Comparison of ENCODE assay signal across 11 cellular contexts in the genomic region with DNA sequence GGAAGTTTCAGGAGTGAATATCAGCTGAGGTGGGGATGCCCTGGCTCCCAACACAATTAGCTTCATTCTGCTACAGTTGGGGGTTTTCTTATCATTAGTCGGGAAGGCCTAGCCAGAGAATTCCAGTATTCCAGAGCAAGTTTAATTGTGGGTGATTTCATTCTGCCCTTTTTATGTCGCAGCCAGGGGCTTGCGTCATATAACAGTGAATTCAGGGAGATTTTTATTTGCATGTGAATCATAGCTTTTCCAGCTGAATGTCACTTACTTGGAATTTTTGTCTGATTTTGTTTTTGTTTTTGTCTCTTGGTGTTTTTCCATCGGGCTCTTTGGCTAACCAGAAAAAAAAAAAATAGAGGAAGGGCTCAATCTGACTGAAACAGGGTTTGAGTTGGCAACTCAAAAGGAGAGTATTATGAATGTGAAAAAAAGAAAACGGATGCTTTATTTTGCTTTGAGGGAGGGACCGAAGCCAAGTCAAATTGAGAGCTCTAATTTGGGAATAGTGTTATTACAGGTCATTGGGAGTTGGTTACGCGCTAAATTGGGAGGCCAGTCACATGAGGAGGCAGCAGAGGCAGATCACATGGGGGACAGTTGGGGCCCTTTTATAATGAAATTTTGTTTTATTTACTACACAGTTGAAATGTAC.
DNase-seq lines count a peak whose midpoint lies in the region; ATAC-seq, FAIRE-seq and TF ChIP-seq lines count a peak whose summit lies in the region.
"Had no signal": no experiment of that assay in that cellular context is flagged by ENCODE, and none has a peak within 500 bp of the region (broad histone marks: within the 10 kb centered on the region; RNA-seq: fewer than 3 reads in every experiment).

No MANE protein-coding gene starts in this region.

- CTCF ChIA-PET in GM12878 (lab: Yijun Ruan, JAX), result interaction anchor here (1.0 to 1.6 kb wide), 4 partner anchors 87 to 122 kb away, joined by 3 to 6 read pairs (median 4); no protein-coding TSS in a partner anchor

- H3K9ac ChIP-seq in GM12878 (ENCODE audit: control insufficient read depth, insufficient read depth, low read length) (no peak overlapping the region), skeletal muscle tissue (ENCODE audit: low read depth in 1 of 3, low read length in 3 of 3) (peak overlapping the region; percentile 48 to 78 (median 58))

- in situ Hi-C loops in GM12878 (cut with MboI), result no loop called here

- no peaks in the 10 kb centered on the region for H4K20me1 ChIP-seq in GM12878 (ENCODE audit: control insufficient read depth, insufficient read depth)

- no peak for TF ChIP-seq RAD21 in GM12878 (IDR thresholded peaks at IDR 0.05; ENCODE audit: insufficient read depth, low read depth, low read length)

- H3K27me3 ChIP-seq in GM12878 (replicated peaks in 1 of 2; ENCODE audit: control insufficient read depth in 2 of 2, insufficient read depth in 2 of 2, low read length in 1 of 2) (no peaks in the 10 kb centered on the region), right atrium auricular region (no peaks in the 10 kb centered on the region), skeletal muscle tissue (ENCODE audit: control insufficient read depth in 3 of 3, insufficient read depth in 3 of 3, low read length in 3 of 3) (no peaks in the 10 kb centered on the region)

- H3K4me1 ChIP-seq in GM12878 (ENCODE audit: control insufficient read depth, insufficient read depth, low read length) (no peaks in the 10 kb centered on the region), right atrium auricular region (peaks cover 0 to 73% of the 10 kb centered on the region in 2 donors), skeletal muscle tissue (ENCODE audit: control insufficient read depth in 3 of 3, insufficient read depth in 3 of 3, low read length in 3 of 3) (peaks cover 57 to 84% (median 68%) of the 10 kb centered on the region in 3 donors)

- DNase-seq in ELR (ENCODE audit: low read depth) (peak; percentile 87), GM12878 (ENCODE audit: low read depth, low spot score) (no peak), right atrium auricular region (ENCODE audit: low spot score) (peak; percentile 86), COR-L47 (lab: John Stamatoyannopoulos, UW) (no peak)
- DNase-seq: SHP77 treated with DMSO at 0.1 percent for 48 hours had no signal

- RAD21 ChIA-PET in GM12878 (lab: Charles Lee; ENCODE audit: unreplicated experiment), result interaction anchor here (0.7 to 1.7 kb wide), 5 partner anchors 43 to 120 kb away, joined by 3 to 6 read pairs (median 4); a partner anchor contains a TSS

- H3K9me3 ChIP-seq in GM12878 (replicated peaks; ENCODE audit: control insufficient read depth, insufficient read depth, low read length) (peaks cover 7% of the 10 kb centered on the region; the same call in 2 of the 3 replicates), right atrium auricular region (no peaks in the 10 kb centered on the region), skeletal muscle tissue (ENCODE audit: control insufficient read depth in 3 of 3, low read length in 3 of 3) (no peaks in the 10 kb centered on the region)

- ATAC-seq in GM12878 (no peak), GM18517 (IDR thresholded peaks at IDR 0.05; ENCODE audit: unreplicated experiment) (no peak), esophagus mucosa (no peak), GM21360 (IDR thresholded peaks at IDR 0.05; ENCODE audit: unreplicated experiment) (no peak)
- ATAC-seq: activated T-helper 17 cell treated with anti-CD3 and anti-CD28 coated beads, Interleukin-2, amount 50 U/mL, for 72 hours; K562 had no signal

- intact Hi-C loops in GM12878 (cut with micrococcal nuclease; ENCODE audit: unreplicated experiment), result no loop called here

- H3K36me3 ChIP-seq in GM12878 (ENCODE audit: control insufficient read depth in 2 of 2, insufficient read depth in 2 of 2, low read length in 1 of 2), result no peaks in the 10 kb centered on the region
- no peaks in the 10 kb centered on the region for H3K36me3 ChIP-seq in right atrium auricular region
- no peaks in the 10 kb centered on the region for H3K36me3 ChIP-seq in skeletal muscle tissue (ENCODE audit: control insufficient read depth in 3 of 3, insufficient read depth in 3 of 3, low read length in 3 of 3)

- POLR2A ChIA-PET in GM12878 (lab: Charles Lee), result interaction anchor here (0.7 kb wide), 1 partner anchor 42 kb away, joined by 3 read pairs; no protein-coding TSS in a partner anchor

- H3K79me2 ChIP-seq in GM12878 (ENCODE audit: control insufficient read depth, insufficient read depth, low read length), result no peaks in the 10 kb centered on the region

- no peak overlapping the region for H3K4me2 ChIP-seq in GM12878 (ENCODE audit: control insufficient read depth, insufficient read depth)

- no TSS peak for BruUV-seq in GM12878 (replicated peaks; lab: Mats Ljungman, UMichigan)

- 43% methylated on average over 8 of the region's 8 CpGs for WGBS in GM12878 (ENCODE audit: insufficient coverage, insufficient replicate concordance, low lambda C conversion rate, missing lambda C conversion rate)

- no peak overlapping the region for H2AFZ ChIP-seq in GM12878 (ENCODE audit: control insufficient read depth, low read depth, low read length)

- H3K4me3 ChIP-seq in GM12878, result no peak overlapping the region
- no peak overlapping the region for H3K4me3 ChIP-seq in right atrium auricular region
- peak overlapping the region; percentile 42 to 63 (median 58) for H3K4me3 ChIP-seq in skeletal muscle tissue (ENCODE audit: low read length in 3 of 3)
- H3K4me3 ChIP-seq: K562 had no signal

- TF ChIP-seq CTCF in GM12878 (IDR thresholded peaks at IDR 0.05 in 2 of 3, conservative IDR thresholded peaks at IDR 0.05 in 1 of 3; ENCODE audit: control insufficient read depth in 2 of 3, extremely low read depth in 1 of 3, insufficient read depth in 1 of 3, low read depth in 3 of 3, low read length in 3 of 3) (no peak), right atrium auricular region (IDR thresholded peaks at IDR 0.05) (no peak)

- SMC1A ChIA-PET in GM12878 (lab: Charles Lee; ENCODE audit: uncharacterized antibody, unreplicated experiment), result interaction anchor here (1.2 to 2.4 kb wide), 3 partner anchors 20 to 122 kb away, joined by 3 to 12 read pairs (median 4); no protein-coding TSS in a partner anchor

- no peak for FAIRE-seq in GM12878 (lab: Jason Lieb, UNC)
- FAIRE-seq: K562 had no signal

- peak in 1 of 2 experiments; percentile 17; a peak in 1 of 4 replicates for TF ChIP-seq EP300 in GM12878 (IDR thresholded peaks at IDR 0.05; ENCODE audit: borderline replicate concordance in 1 of 2, control insufficient read depth in 1 of 2, low read depth in 2 of 2, low read length in 2 of 2)

- TF ChIP-seq POLR2A in GM12878 (IDR thresholded peaks at IDR 0.05; ENCODE audit: low read depth, low read length), result no peak

- H3K27ac ChIP-seq in GM12878 (ENCODE audit: control insufficient read depth, insufficient read depth) (no peak overlapping the region), right atrium auricular region (peak overlapping the region; percentile 86 to 97), skeletal muscle tissue (ENCODE audit: low read depth, low read length) (peak overlapping the region; percentile 99)

TF ChIP-seq in GM12878, 131 proteins besides CTCF, POLR2A, EP300 and RAD21:
- TF ChIP-seq, protein P1, sequence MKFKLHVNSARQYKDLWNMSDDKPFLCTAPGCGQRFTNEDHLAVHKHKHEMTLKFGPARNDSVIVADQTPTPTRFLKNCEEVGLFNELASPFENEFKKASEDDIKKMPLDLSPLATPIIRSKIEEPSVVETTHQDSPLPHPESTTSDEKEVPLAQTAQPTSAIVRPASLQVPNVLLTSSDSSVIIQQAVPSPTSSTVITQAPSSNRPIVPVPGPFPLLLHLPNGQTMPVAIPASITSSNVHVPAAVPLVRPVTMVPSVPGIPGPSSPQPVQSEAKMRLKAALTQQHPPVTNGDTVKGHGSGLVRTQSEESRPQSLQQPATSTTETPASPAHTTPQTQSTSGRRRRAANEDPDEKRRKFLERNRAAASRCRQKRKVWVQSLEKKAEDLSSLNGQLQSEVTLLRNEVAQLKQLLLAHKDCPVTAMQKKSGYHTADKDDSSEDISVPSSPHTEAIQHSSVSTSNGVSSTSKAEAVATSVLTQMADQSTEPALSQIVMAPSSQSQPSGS (IDR thresholded peaks at IDR 0.05; ENCODE audit: low read length), result peak; percentile 20; the same call in 1 of the 2 replicates
- TF ChIP-seq SUPT20H (IDR thresholded peaks at IDR 0.05; ENCODE audit: borderline replicate concordance, control insufficient read depth, low read depth, low read length), result no peak
- no peak for TF ChIP-seq SMARCA5 (IDR thresholded peaks at IDR 0.05)
- TF ChIP-seq, protein P2, sequence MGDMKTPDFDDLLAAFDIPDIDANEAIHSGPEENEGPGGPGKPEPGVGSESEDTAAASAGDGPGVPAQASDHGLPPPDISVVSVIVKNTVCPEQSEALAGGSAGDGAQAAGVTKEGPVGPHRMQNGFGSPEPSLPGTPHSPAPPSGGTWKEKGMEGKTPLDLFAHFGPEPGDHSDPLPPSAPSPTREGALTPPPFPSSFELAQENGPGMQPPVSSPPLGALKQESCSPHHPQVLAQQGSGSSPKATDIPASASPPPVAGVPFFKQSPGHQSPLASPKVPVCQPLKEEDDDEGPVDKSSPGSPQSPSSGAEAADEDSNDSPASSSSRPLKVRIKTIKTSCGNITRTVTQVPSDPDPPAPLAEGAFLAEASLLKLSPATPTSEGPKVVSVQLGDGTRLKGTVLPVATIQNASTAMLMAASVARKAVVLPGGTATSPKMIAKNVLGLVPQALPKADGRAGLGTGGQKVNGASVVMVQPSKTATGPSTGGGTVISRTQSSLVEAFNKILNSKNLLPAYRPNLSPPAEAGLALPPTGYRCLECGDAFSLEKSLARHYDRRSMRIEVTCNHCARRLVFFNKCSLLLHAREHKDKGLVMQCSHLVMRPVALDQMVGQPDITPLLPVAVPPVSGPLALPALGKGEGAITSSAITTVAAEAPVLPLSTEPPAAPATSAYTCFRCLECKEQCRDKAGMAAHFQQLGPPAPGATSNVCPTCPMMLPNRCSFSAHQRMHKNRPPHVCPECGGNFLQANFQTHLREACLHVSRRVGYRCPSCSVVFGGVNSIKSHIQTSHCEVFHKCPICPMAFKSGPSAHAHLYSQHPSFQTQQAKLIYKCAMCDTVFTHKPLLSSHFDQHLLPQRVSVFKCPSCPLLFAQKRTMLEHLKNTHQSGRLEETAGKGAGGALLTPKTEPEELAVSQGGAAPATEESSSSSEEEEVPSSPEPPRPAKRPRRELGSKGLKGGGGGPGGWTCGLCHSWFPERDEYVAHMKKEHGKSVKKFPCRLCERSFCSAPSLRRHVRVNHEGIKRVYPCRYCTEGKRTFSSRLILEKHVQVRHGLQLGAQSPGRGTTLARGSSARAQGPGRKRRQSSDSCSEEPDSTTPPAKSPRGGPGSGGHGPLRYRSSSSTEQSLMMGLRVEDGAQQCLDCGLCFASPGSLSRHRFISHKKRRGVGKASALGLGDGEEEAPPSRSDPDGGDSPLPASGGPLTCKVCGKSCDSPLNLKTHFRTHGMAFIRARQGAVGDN (IDR thresholded peaks at IDR 0.05), result no peak
- TF ChIP-seq SUZ12 (IDR thresholded peaks at IDR 0.05; ENCODE audit: unreplicated experiment), result no peak
- no peak for TF ChIP-seq ESRRA (IDR thresholded peaks at IDR 0.05; ENCODE audit: low read length)
- no peak for TF ChIP-seq ZNF622 (IDR thresholded peaks at IDR 0.05)
- TF ChIP-seq MEF2A (IDR thresholded peaks at IDR 0.05; ENCODE audit: insufficient read depth, low read depth, low read length), result peak; percentile 75; the same call in 1 of the 2 replicates
- TF ChIP-seq RAD51 (IDR thresholded peaks at IDR 0.05), result peak; percentile 43; the same call in 1 of the 2 replicates

Comparison
In these comparisons a context has a peak if more than half of its experiments do, and no peak if none do; other contexts are left out.
1. DNase-seq: peak in ELR (single experiment) and right atrium auricular region (single experiment); none in GM12878 (single experiment) and COR-L47 (single experiment).
2. H3K4me3 ChIP-seq: peak in skeletal muscle tissue (3 of 3); none in GM12878 (single experiment) and right atrium auricular region (0 of 2).